9 cellular contexts compared by ENCODE assay signal in the genomic region with DNA sequence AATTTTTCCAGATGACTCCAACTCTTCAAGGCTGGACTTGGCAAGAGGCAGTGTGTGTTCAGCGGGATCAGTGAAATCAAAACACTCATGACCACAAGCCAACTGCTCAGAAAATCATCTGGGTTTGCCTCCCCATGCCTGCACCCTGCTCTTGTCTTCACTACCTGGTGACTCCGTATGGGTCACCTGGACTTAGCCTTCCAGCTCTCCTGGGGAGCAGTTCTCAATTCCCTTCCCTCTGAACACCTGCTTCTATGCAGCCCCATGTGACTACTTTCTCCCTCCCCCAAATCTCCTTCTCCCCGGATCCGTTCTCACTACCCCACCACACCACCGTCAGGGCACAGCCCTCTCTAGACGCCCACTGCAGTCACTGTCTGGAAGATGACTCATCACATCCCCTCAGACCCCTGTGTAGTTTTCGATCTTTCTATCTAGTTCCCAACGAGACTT.
DNase-seq lines count a peak whose midpoint lies in the region; ATAC-seq, FAIRE-seq and TF ChIP-seq lines count a peak whose summit lies in the region.
"Had no signal": no experiment of that assay in that cellular context is flagged by ENCODE, and none has a peak within 500 bp of the region (broad histone marks: within the 10 kb centered on the region; RNA-seq: fewer than 3 reads in every experiment).

No MANE protein-coding gene starts in this region.

- peak overlapping the region; percentile 84 for H3K27ac ChIP-seq in DOHH2 (ENCODE audit: low read depth, low read length)
- H3K27ac ChIP-seq in endothelial cell of umbilical vein (ENCODE audit: insufficient read depth, low read depth, low read length) = no peak overlapping the region
- H3K27ac ChIP-seq in esophagus squamous epithelium = no peak overlapping the region
- H3K27ac ChIP-seq: foreskin keratinocyte had no signal

- H3K4me1 ChIP-seq in DOHH2 (ENCODE audit: control insufficient read depth, low read length) = peaks cover 59% of the 10 kb centered on the region
- no peaks in the 10 kb centered on the region for H3K4me1 ChIP-seq in endothelial cell of umbilical vein (ENCODE audit: control insufficient read depth, extremely low read depth, insufficient read depth, low read length)
- no peaks in the 10 kb centered on the region for H3K4me1 ChIP-seq in esophagus squamous epithelium
- H3K4me1 ChIP-seq: foreskin keratinocyte had no signal

- dilution Hi-C loops in endothelial cell of umbilical vein (cut with MboI; ENCODE audit: extremely low pct_ligation_motif_present, low sequenced_read_pairs) = no loop called here

- no peaks in the 10 kb centered on the region for H3K27me3 ChIP-seq in DOHH2 (ENCODE audit: control insufficient read depth, low read length)
- no peaks in the 10 kb centered on the region for H3K27me3 ChIP-seq in endothelial cell of umbilical vein (ENCODE audit: control insufficient read depth in 2 of 2, insufficient read depth in 2 of 2, low read length in 2 of 2)
- H3K27me3 ChIP-seq in esophagus squamous epithelium = no peaks in the 10 kb centered on the region
- H3K27me3 ChIP-seq: foreskin keratinocyte had no signal

- no TSS peak for BruUV-seq in endothelial cell of umbilical vein (replicated peaks; lab: Mats Ljungman, UMichigan)

- CTCF ChIA-PET in endothelial cell of umbilical vein (lab: Charles Lee) = no interaction called here

- FAIRE-seq in endothelial cell of umbilical vein (lab: Jason Lieb, UNC) = no peak

- ATAC-seq in GM21381 (IDR thresholded peaks at IDR 0.05; ENCODE audit: unreplicated experiment) = peak; percentile 58
- peak; percentile 89 for ATAC-seq in HG03520 (IDR thresholded peaks at IDR 0.05; ENCODE audit: unreplicated experiment)
- ATAC-seq: foreskin keratinocyte had no signal

- no peaks in the 10 kb centered on the region for H4K20me1 ChIP-seq in DOHH2 (ENCODE audit: control insufficient read depth, insufficient read depth, low read depth, low read length)
- H4K20me1 ChIP-seq in endothelial cell of umbilical vein (replicated peaks; ENCODE audit: control insufficient read depth, extremely low read depth, insufficient read depth, low read length) = no peaks in the 10 kb centered on the region

- TF ChIP-seq POLR2A in endothelial cell of umbilical vein (IDR thresholded peaks at IDR 0.05; ENCODE audit: low read depth, low read length) = no peak
- TF ChIP-seq POLR2A in esophagus squamous epithelium (IDR thresholded peaks at IDR 0.05) = no peak

- intact Hi-C loops in endothelial cell of umbilical vein (cut with micrococcal nuclease) (no loop called here), esophagus squamous epithelium (cut with DNase I) (no loop called here)

- no peaks in the 10 kb centered on the region for H3K9me2 ChIP-seq in DOHH2 (replicated peaks; ENCODE audit: control insufficient read depth, low read length)

- H3K9ac ChIP-seq in endothelial cell of umbilical vein (replicated peaks; ENCODE audit: extremely low read depth, insufficient read depth, low read length) = no peak overlapping the region

- H3K9me1 ChIP-seq in endothelial cell of umbilical vein (replicated peaks; ENCODE audit: control insufficient read depth, extremely low read depth, insufficient read depth, low read length) = no peaks in the 10 kb centered on the region

- H3K79me2 ChIP-seq in DOHH2 (ENCODE audit: control insufficient read depth, low read length) (no peaks in the 10 kb centered on the region), endothelial cell of umbilical vein (ENCODE audit: control insufficient read depth, insufficient read depth, low read length) (no peaks in the 10 kb centered on the region)

- peaks cover 12% of the 10 kb centered on the region; the same call in 1 of the 2 replicates for H3K36me3 ChIP-seq in DOHH2 (ENCODE audit: control insufficient read depth, low read length)
- H3K36me3 ChIP-seq in endothelial cell of umbilical vein (ENCODE audit: control insufficient read depth in 2 of 2, extremely low read depth in 1 of 2, insufficient read depth in 2 of 2, low read length in 2 of 2) = no peaks in the 10 kb centered on the region
- H3K36me3 ChIP-seq in esophagus squamous epithelium = no peaks in the 10 kb centered on the region

- H2AFZ ChIP-seq in endothelial cell of umbilical vein (ENCODE audit: low read depth, low read length) = no peak overlapping the region

- H3K4me2 ChIP-seq in DOHH2 (ENCODE audit: low read length) (peak overlapping the region; percentile 81), endothelial cell of umbilical vein (ENCODE audit: insufficient read depth, low read length) (no peak overlapping the region)

- no peak for TF ChIP-seq CTCF in DOHH2 (IDR thresholded peaks at IDR 0.05; ENCODE audit: low read depth, low read length, poor library complexity, severe bottlenecking)
- TF ChIP-seq CTCF in endothelial cell of umbilical vein (IDR thresholded peaks at IDR 0.05; ENCODE audit: extremely low read depth in 1 of 2, insufficient read depth in 1 of 2, low read depth in 1 of 2, low read length in 2 of 2) = no peak
- TF ChIP-seq CTCF in esophagus squamous epithelium (IDR thresholded peaks at IDR 0.05) = no peak

- H3K4me3 ChIP-seq in DOHH2 (ENCODE audit: low read length) (peak overlapping the region; percentile 64), endothelial cell of umbilical vein (replicated peaks in 1 of 3; ENCODE audit: insufficient read depth in 1 of 3, low read depth in 1 of 3, low read length in 3 of 3) (no peak overlapping the region), esophagus squamous epithelium (no peak overlapping the region)

- peaks cover 3% of the 10 kb centered on the region; the same call in 1 of the 2 replicates for H3F3A ChIP-seq in DOHH2 (ENCODE audit: control insufficient read depth, insufficient read depth)

- POLR2A ChIA-PET in endothelial cell of umbilical vein (lab: Charles Lee) = no interaction called here

- WGBS in esophagus squamous epithelium, 2 donors = 66 to 68% methylated on average over 8 of the region's 8 CpGs

- no peak for DNase-seq in endothelial cell of umbilical vein (ENCODE audit: low read depth, low spot score)
- no peak for DNase-seq in KG1 (lab: John Stamatoyannopoulos, UW)
- DNase-seq in esophagus squamous epithelium (lab: John Stamatoyannopoulos, UW) = no peak
- DNase-seq in NCI-H1417 treated with DMSO at 0.1 percent for 48 hours (lab: John Stamatoyannopoulos, UW) = no peak
- DNase-seq in superior temporal gyrus (ENCODE audit: extremely low spot score) = no peak
- DNase-seq: foreskin keratinocyte had no signal

- H3K9me3 ChIP-seq in DOHH2 (ENCODE audit: control insufficient read depth, insufficient read depth, low read length) (no peaks in the 10 kb centered on the region), endothelial cell of umbilical vein (replicated peaks; ENCODE audit: control insufficient read depth, insufficient read depth, low read length) (no peaks in the 10 kb centered on the region), esophagus squamous epithelium (no peaks in the 10 kb centered on the region)

TF ChIP-seq in endothelial cell of umbilical vein, 7 proteins besides CTCF, POLR2A, EP300 and RAD21:
- TF ChIP-seq JUN (IDR thresholded peaks at IDR 0.05; ENCODE audit: borderline replicate concordance, insufficient read depth, insufficient read length, low read depth) (peak; percentile 17), GATA2 (IDR thresholded peaks at IDR 0.05; ENCODE audit: insufficient read depth, insufficient read length, low read depth, low read length) (no peak)
